ENCODE assay signal across 9 cellular contexts in the genomic region with DNA sequence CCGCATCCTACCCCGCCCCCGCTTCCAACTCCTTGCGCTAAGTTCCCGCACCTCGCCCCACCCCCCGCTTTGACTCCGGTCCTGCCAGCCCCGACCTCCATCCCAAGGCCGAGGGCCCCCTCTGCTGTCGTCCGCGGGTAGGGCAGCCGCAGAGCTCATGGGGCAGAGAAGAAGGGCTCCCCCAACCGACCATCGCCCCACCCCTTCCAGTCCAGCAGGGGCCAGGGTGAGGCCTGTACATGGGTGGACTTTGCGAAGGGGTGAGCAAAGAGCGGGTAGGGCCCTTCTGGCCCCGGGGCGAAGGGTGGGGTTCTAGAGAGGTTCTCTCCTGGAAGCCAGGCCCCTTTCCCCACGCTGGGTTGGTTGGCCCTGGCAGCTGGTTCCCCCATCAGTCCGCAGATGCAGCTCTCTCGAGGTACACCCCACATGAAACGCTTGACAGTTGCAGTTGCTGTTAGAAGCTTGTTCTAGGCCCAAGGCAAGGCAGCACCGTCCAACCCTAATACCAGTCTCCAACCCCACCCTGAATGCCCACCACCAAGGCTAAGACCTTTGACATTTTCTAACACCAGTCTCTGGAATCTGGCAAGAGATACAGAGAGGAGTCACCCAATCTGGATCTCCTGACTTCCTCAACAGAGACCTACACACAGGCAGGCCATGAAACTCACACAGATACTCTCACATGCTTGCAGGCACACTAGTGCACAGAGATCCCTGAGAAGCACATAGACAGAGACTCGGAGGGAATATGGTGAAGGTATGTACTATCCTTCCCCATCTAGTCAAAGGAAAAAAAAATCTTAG. TPM values are rescaled to one million over a fixed set of nuclear protein-coding genes. Genes with fewer than 3 reads are reported as not detected.
DNase-seq lines count a peak whose midpoint lies in the region; ATAC-seq and TF ChIP-seq lines count a peak whose summit lies in the region.
"Had no signal": no experiment of that assay in that cellular context is flagged by ENCODE, and none has a peak within 500 bp of the region (broad histone marks: within the 10 kb centered on the region; RNA-seq: fewer than 3 reads in every experiment).

No MANE protein-coding gene starts in this region.

- TF ChIP-seq CTCF in KMS-11 (conservative IDR thresholded peaks at IDR 0.05; ENCODE audit: low read depth, low read length) (peak; percentile 72), Panc1 (IDR thresholded peaks at IDR 0.05) (peak; percentile 97), fibroblast of lung (conservative IDR thresholded peaks at IDR 0.05 in 1 of 2, IDR thresholded peaks at IDR 0.05 in 1 of 2; ENCODE audit: low read depth in 1 of 2, low read length in 2 of 2) (peak; percentile 87 to 88)

- H3K4me2 ChIP-seq in KMS-11: no peak overlapping the region; the same call in 1 of the 2 replicates
- no peak overlapping the region for H3K4me2 ChIP-seq in fibroblast of lung (ENCODE audit: extremely low read depth, insufficient read depth, low read length)

- in situ Hi-C loops in Panc1 (cut with HindIII; ENCODE audit: low pct_unique_long_range_greater_than_20kb, low sequenced_read_pairs): no loop called here

- H3K4me3 ChIP-seq in KMS-11 (IDR thresholded peaks at IDR 0.05; ENCODE audit: insufficient read depth, low read depth, low read length): peak overlapping the region; percentile 85
- H3K4me3 ChIP-seq in Panc1 (ENCODE audit: low read depth in 2 of 2, low read length in 2 of 2): peak overlapping the region; percentile 53 to 88
- H3K4me3 ChIP-seq in fibroblast of lung (replicated peaks in 1 of 4; ENCODE audit: control extremely low read depth in 1 of 4, insufficient read depth in 1 of 4, low read depth in 3 of 4, low read length in 4 of 4): peak overlapping the region; percentile 69 to 83 (median 74)
- H3K4me3 ChIP-seq in naive thymus-derived CD4-positive, alpha-beta T cell (ENCODE audit: low read length): peak overlapping the region; percentile 68

- POLR2A ChIA-PET in Panc1 (lab: Charles Lee): interaction anchor here (0.6 to 1.3 kb wide), 5 partner anchors 27 to 310 kb away, joined by 3 to 21 read pairs (median 4); a partner anchor contains a TSS
- POLR2A ChIA-PET in naive thymus-derived CD4-positive, alpha-beta T cell (lab: Charles Lee): interaction anchor here (0.6 to 2.3 kb wide), 9 partner anchors 11 to 283 kb away, joined by 3 to 6 read pairs (median 3); a partner anchor contains a TSS

- CTCF ChIA-PET in Panc1 (lab: Charles Lee): interaction anchor here (0.6 to 1.9 kb wide), 34 partner anchors 16 to 322 kb away, joined by 3 to 24 read pairs (median 6); a partner anchor contains a TSS
- CTCF ChIA-PET in naive thymus-derived CD4-positive, alpha-beta T cell (lab: Charles Lee): interaction anchor here (0.5 to 6.4 kb wide), 36 partner anchors 10 to 395 kb away, joined by 3 to 70 read pairs (median 4); a partner anchor contains a TSS

- DNase-seq in C1 segment of cervical spinal cord (lab: John Stamatoyannopoulos, UW) (peak; percentile 56 to 95 (median 88)), Panc1 (ENCODE audit: low read depth, low spot score) (peak; percentile 50), fibroblast of lung (ENCODE audit: low read depth in 2 of 2) (peak; percentile 85 to 89)
- DNase-seq in activated T-helper 1 cell treated with anti-CD3 and anti-CD28 coated beads, Interleukin-12 subunit alpha, Interleukin-12 subunit beta, Interleukin-2, Interleukin-4 antibody, amounts not matched to agents 30 ng/mL and 10 ng/mL and 1 ng/mL, durations not matched to agents 14 hours and 24 hours and 36 hours (ENCODE audit: low spot score): peak; percentile 91
- peak; percentile 81 to 99 (median 90) for DNase-seq in naive thymus-derived CD4-positive, alpha-beta T cell
- peak; percentile 89 to 95 for DNase-seq in stimulated activated CD8-positive, alpha-beta memory T cell treated with anti-CD3 and anti-CD28 coated beads, Interleukin-7, amount 100 ng/mL, for 48 hours (ENCODE audit: extremely low read depth in 1 of 2, low read depth in 1 of 2)

- H3K9me3 ChIP-seq in Panc1 (ENCODE audit: control insufficient read depth, insufficient read depth, low read depth, low read length) (no peaks in the 10 kb centered on the region), fibroblast of lung (ENCODE audit: control insufficient read depth, insufficient read depth, low read depth, low read length) (no peaks in the 10 kb centered on the region)
- H3K9me3 ChIP-seq in naive thymus-derived CD4-positive, alpha-beta T cell (ENCODE audit: control insufficient read depth in 2 of 3, low read length in 3 of 3): no peaks in the 10 kb centered on the region

- ATAC-seq in GM21390 (IDR thresholded peaks at IDR 0.05; ENCODE audit: unreplicated experiment): peak; percentile 53
- peak; percentile 87 for ATAC-seq in Panc1
- ATAC-seq in naive thymus-derived CD4-positive, alpha-beta T cell: peak; percentile 88

- no peaks in the 10 kb centered on the region for H3K36me3 Mint-ChIP-seq in activated T-helper 1 cell treated with anti-CD3 and anti-CD28 coated beads, Interleukin-12 subunit alpha, Interleukin-12 subunit beta, Interleukin-2, Interleukin-4 antibody, amounts not matched to agents 30 ng/mL and 10 ng/mL and 1 ng/mL, durations not matched to agents 14 hours and 24 hours and 36 hours (ENCODE audit: low read depth)
- no peaks in the 10 kb centered on the region for H3K36me3 Mint-ChIP-seq in naive thymus-derived CD4-positive, alpha-beta T cell

- H3K27me3 ChIP-seq in KMS-11 (ENCODE audit: insufficient read depth, low read depth) (no peaks in the 10 kb centered on the region; the same call in 1 of the 2 replicates), Panc1 (ENCODE audit: control insufficient read depth, insufficient read depth, low read length) (no peaks in the 10 kb centered on the region), fibroblast of lung (ENCODE audit: control insufficient read depth, insufficient read depth, low read length) (no peaks in the 10 kb centered on the region)
- H3K27me3 ChIP-seq in naive thymus-derived CD4-positive, alpha-beta T cell (ENCODE audit: control insufficient read depth in 2 of 2, insufficient read depth in 2 of 2, low read length in 2 of 2): no peaks in the 10 kb centered on the region

- intact Hi-C loops in Panc1 (cut with micrococcal nuclease; ENCODE audit: unreplicated experiment): loop anchor here (1.0 to 10.0 kb wide), 2 partner anchors 126 to 225 kb away; no protein-coding TSS in a partner anchor
- intact Hi-C loops in activated T-helper 1 cell treated with anti-CD3 and anti-CD28 coated beads, Interleukin-12 subunit alpha, Interleukin-12 subunit beta, Interleukin-2, Interleukin-4 antibody, amounts not matched to agents 30 ng/mL and 10 ng/mL and 1 ng/mL, durations not matched to agents 14 hours and 24 hours and 36 hours (cut with micrococcal nuclease): loop anchor here (1.0 to 10.0 kb wide), 11 partner anchors 27 to 725 kb away; a partner anchor contains a TSS
- intact Hi-C loops in naive thymus-derived CD4-positive, alpha-beta T cell (cut with micrococcal nuclease): loop anchor here (1.0 to 5.0 kb wide), 9 partner anchors 24 to 632 kb away; no protein-coding TSS in a partner anchor

- H3K9ac ChIP-seq in KMS-11 (peak overlapping the region; percentile 94; the same call in 1 of the 2 replicates), fibroblast of lung (ENCODE audit: insufficient read depth, low read length) (no peak overlapping the region)

- peaks cover 9% of the 10 kb centered on the region for H3K4me1 ChIP-seq in KMS-11 (ENCODE audit: low read depth, poor library complexity, severe bottlenecking)
- H3K4me1 ChIP-seq in Panc1 (ENCODE audit: control insufficient read depth, insufficient read depth, low read length): 0 out of 2 replicates have a peak, but pooled peaks cover 14% of the 10 kb centered on the region
- peaks cover 10% of the 10 kb centered on the region for H3K4me1 ChIP-seq in fibroblast of lung (ENCODE audit: control insufficient read depth, extremely low read depth, insufficient read depth, low read length)
- peaks cover 3 to 5% of the 10 kb centered on the region in 2 donors for H3K4me1 ChIP-seq in naive thymus-derived CD4-positive, alpha-beta T cell (ENCODE audit: control insufficient read depth in 2 of 2, insufficient read depth in 2 of 2, low read length in 2 of 2)

- H3K27ac ChIP-seq in KMS-11: peak overlapping the region; percentile 88; the same call in 1 of the 2 replicates
- H3K27ac ChIP-seq in Panc1 (ENCODE audit: low read length): peak overlapping the region; percentile 18; the same call in 1 of the 2 replicates
- H3K27ac ChIP-seq in fibroblast of lung (ENCODE audit: insufficient read depth, low read length): peak overlapping the region; percentile 94
- H3K27ac ChIP-seq in naive thymus-derived CD4-positive, alpha-beta T cell (ENCODE audit: low read depth, low read length): peak overlapping the region; percentile 82

- peaks cover 4% of the 10 kb centered on the region for H3K27me3 Mint-ChIP-seq in activated T-helper 1 cell treated with anti-CD3 and anti-CD28 coated beads, Interleukin-12 subunit alpha, Interleukin-12 subunit beta, Interleukin-2, Interleukin-4 antibody, amounts not matched to agents 30 ng/mL and 10 ng/mL and 1 ng/mL, durations not matched to agents 14 hours and 24 hours and 36 hours (ENCODE audit: insufficient read depth)
- peaks cover 0 to 7% (median 0%) of the 10 kb centered on the region in 5 donors for H3K27me3 Mint-ChIP-seq in naive thymus-derived CD4-positive, alpha-beta T cell

- H4K20me1 ChIP-seq in KMS-11 (ENCODE audit: insufficient read depth) (no peaks in the 10 kb centered on the region), fibroblast of lung (ENCODE audit: control insufficient read depth, extremely low read depth, insufficient read depth, low read length) (no peaks in the 10 kb centered on the region)

- H3K4me1 Mint-ChIP-seq in activated T-helper 1 cell treated with anti-CD3 and anti-CD28 coated beads, Interleukin-12 subunit alpha, Interleukin-12 subunit beta, Interleukin-2, Interleukin-4 antibody, amounts not matched to agents 30 ng/mL and 10 ng/mL and 1 ng/mL, durations not matched to agents 14 hours and 24 hours and 36 hours (ENCODE audit: low read depth): peaks cover 16% of the 10 kb centered on the region
- H3K4me1 Mint-ChIP-seq in naive thymus-derived CD4-positive, alpha-beta T cell: peaks cover 7 to 17% (median 9%) of the 10 kb centered on the region in 7 donors

- H3K36me3 ChIP-seq in KMS-11 (ENCODE audit: insufficient read depth) (no peaks in the 10 kb centered on the region), Panc1 (ENCODE audit: control insufficient read depth, insufficient read depth, low read length) (no peaks in the 10 kb centered on the region), fibroblast of lung (ENCODE audit: control insufficient read depth, insufficient read depth, low read length) (peaks cover 7% of the 10 kb centered on the region)
- H3K36me3 ChIP-seq in naive thymus-derived CD4-positive, alpha-beta T cell (ENCODE audit: control insufficient read depth in 2 of 3, insufficient read depth in 3 of 3, low read length in 3 of 3): no peaks in the 10 kb centered on the region

- peak overlapping the region; percentile 89 for H3K4me3 Mint-ChIP-seq in activated T-helper 1 cell treated with anti-CD3 and anti-CD28 coated beads, Interleukin-12 subunit alpha, Interleukin-12 subunit beta, Interleukin-2, Interleukin-4 antibody, amounts not matched to agents 30 ng/mL and 10 ng/mL and 1 ng/mL, durations not matched to agents 14 hours and 24 hours and 36 hours
- peak overlapping the region; percentile 81 to 93 (median 92) for H3K4me3 Mint-ChIP-seq in naive thymus-derived CD4-positive, alpha-beta T cell

- H2AFZ ChIP-seq in KMS-11 (ENCODE audit: low read depth) (peak overlapping the region; percentile 95), fibroblast of lung (ENCODE audit: low read length) (no peak overlapping the region)

- no peak overlapping the region for H3K27ac Mint-ChIP-seq in activated T-helper 1 cell treated with anti-CD3 and anti-CD28 coated beads, Interleukin-12 subunit alpha, Interleukin-12 subunit beta, Interleukin-2, Interleukin-4 antibody, amounts not matched to agents 30 ng/mL and 10 ng/mL and 1 ng/mL, durations not matched to agents 14 hours and 24 hours and 36 hours
- peak overlapping the region in 6 of 9 donors; percentile 56 to 94 (median 84) for H3K27ac Mint-ChIP-seq in naive thymus-derived CD4-positive, alpha-beta T cell

- H3K9me3 Mint-ChIP-seq in activated T-helper 1 cell treated with anti-CD3 and anti-CD28 coated beads, Interleukin-12 subunit alpha, Interleukin-12 subunit beta, Interleukin-2, Interleukin-4 antibody, amounts not matched to agents 30 ng/mL and 10 ng/mL and 1 ng/mL, durations not matched to agents 14 hours and 24 hours and 36 hours: no peaks in the 10 kb centered on the region
- H3K9me3 Mint-ChIP-seq in naive thymus-derived CD4-positive, alpha-beta T cell: no peaks in the 10 kb centered on the region

- H3K79me2 ChIP-seq in KMS-11 (ENCODE audit: insufficient read depth, low read depth) (no peaks in the 10 kb centered on the region), fibroblast of lung (ENCODE audit: control insufficient read depth, insufficient read depth, low read length) (peaks cover 2% of the 10 kb centered on the region)

- BruUV-seq in Panc1 (replicated peaks; lab: Mats Ljungman, UMichigan): no TSS peak

RNA-seq across cellular contexts. Expression of a gene that starts 25.3 kb away (rescaled TPM):
- total RNA-seq in Panc1 (2021; ENCODE audit: unreplicated experiment): 34.8 TPM
- 31.5 TPM for polyA plus RNA-seq in Panc1 (2012; ENCODE audit: insufficient read length)
- 0.13 and 0.29 TPM in 2 replicates for total RNA-seq in activated T-helper 1 cell treated with anti-CD3 and anti-CD28 coated beads, Interleukin-12 subunit alpha, Interleukin-12 subunit beta, Interleukin-2, Interleukin-4 antibody, amounts not matched to agents 30 ng/mL and 10 ng/mL and 1 ng/mL, durations not matched to agents 14 hours and 24 hours and 36 hours
- 7.4 and 10.4 TPM in 2 replicates for total RNA-seq in fibroblast of lung
- 4.4 and 4.8 TPM in 2 replicates for polyA plus RNA-seq in fibroblast of lung
- 9.7 and 10.0 TPM in 2 replicates for polyA plus RNA-seq in fibroblast of lung (2012)
- polyA minus RNA-seq in fibroblast of lung (ENCODE audit: low replicate concordance): 12.0 and 13.2 TPM in 2 replicates
- 1 to 10 TPM in 1 of 5 experiments, under 1 TPM in 4; 0.11 to 4.3 (median 0.43) TPM for total RNA-seq in naive thymus-derived CD4-positive, alpha-beta T cell
- polyA plus RNA-seq in naive thymus-derived CD4-positive, alpha-beta T cell: not detected

RNA-seq across cellular contexts. Expression of a gene that starts 26.4 kb away (rescaled TPM):
- 0.54 TPM for total RNA-seq in Panc1 (2021; ENCODE audit: unreplicated experiment)
- polyA plus RNA-seq in Panc1 (2012; ENCODE audit: insufficient read length): 0.22 TPM
- not detected in 2 replicates for total RNA-seq in activated T-helper 1 cell treated with anti-CD3 and anti-CD28 coated beads, Interleukin-12 subunit alpha, Interleukin-12 subunit beta, Interleukin-2, Interleukin-4 antibody, amounts not matched to agents 30 ng/mL and 10 ng/mL and 1 ng/mL, durations not matched to agents 14 hours and 24 hours and 36 hours
- 30.3 and 47.2 TPM in 2 replicates for total RNA-seq in fibroblast of lung
- polyA plus RNA-seq in fibroblast of lung: 44.8 and 55.4 TPM in 2 replicates
- polyA plus RNA-seq in fibroblast of lung (2012): 54.0 and 67.7 TPM in 2 replicates
- polyA minus RNA-seq in fibroblast of lung (ENCODE audit: low replicate concordance): 44.4 and 111 TPM in 2 replicates
- under 1 TPM in 2 of 5 experiments, not detected in 3; 0.21 to 0.38 TPM for total RNA-seq in naive thymus-derived CD4-positive, alpha-beta T cell
- not detected for polyA plus RNA-seq in naive thymus-derived CD4-positive, alpha-beta T cell
- total RNA-seq: T-helper 2 cell treated with Interferon-gamma antibody and Interleukin-4, amounts not matched to agents 100 ng/mL and 5 ng/mL, for 36 hours had no signal

Comparison
In these comparisons a context has a peak if more than half of its experiments do, and no peak if none do; other contexts are left out.
1. Peak in every context shown above with its lines: DNase-seq, ATAC-seq, H3K4me3 ChIP-seq and H3K27ac ChIP-seq.
2. H3K27ac ChIP-seq: peak in every context shown above with its lines; median percentile 94 in fibroblast of lung; 88 in KMS-11; 82 in naive thymus-derived CD4-positive, alpha-beta T cell; 18 in Panc1.
3. RNA of a gene that starts 26.4 kb away (total RNA-seq): 30.3 to 47.2 TPM in fibroblast of lung; 0.54 TPM in Panc1 (single experiment), 0.21 to 0.38 TPM in naive thymus-derived CD4-positive, alpha-beta T cell and not detected in activated T-helper 1 cell treated with anti-CD3 and anti-CD28 coated beads, Interleukin-12 subunit alpha, Interleukin-12 subunit beta, Interleukin-2, Interleukin-4 antibody, amounts not matched to agents 30 ng/mL and 10 ng/mL and 1 ng/mL, durations not matched to agents 14 hours and 24 hours and 36 hours; every median in the first group is over 10 times any median in the second.